8 cellular contexts compared by ENCODE assay signal in the genomic region with DNA sequence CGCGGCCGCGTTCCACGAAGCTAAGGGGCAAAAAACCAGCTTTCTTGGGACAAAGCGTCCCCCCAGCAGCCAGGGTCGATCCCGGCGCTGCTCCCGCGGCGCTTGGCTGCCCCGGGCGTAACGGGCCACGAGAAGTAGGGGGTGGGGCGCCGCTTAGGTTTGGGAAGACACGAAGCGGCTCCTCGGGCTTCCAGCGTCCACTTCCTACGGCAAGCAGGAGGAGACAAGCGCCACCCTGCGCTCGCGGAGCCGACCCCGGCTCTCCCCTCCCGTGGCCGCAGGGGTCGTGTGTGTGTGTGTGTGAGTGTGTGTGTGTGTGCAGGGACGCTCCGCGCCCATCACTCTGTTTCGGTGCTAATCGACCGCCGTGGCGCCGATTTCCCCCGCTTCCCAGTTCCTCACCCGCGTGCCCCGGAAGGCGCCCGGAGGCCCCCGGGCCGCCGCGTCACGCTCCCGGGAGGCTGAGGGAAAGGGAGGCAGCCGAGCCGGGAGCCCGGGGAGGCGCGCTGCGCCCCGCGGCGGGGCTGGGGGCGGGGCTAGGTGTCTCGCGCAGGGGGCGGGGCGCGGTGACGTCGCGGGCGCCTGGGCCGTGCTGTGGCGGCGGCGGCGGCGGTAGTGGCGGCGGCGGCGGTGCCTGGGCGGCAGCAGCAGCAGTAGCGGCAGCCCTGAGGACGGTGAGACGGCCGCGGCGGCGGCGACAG. TPM values are rescaled to one million over a fixed set of nuclear protein-coding genes. Genes with fewer than 3 reads are reported as not detected.
DNase-seq lines count a peak whose midpoint lies in the region; ATAC-seq, FAIRE-seq and TF ChIP-seq lines count a peak whose summit lies in the region.

A gene (plus strand): TSS at position 575 of the 701 bp plus-strand sequence. CDS start 36,681 bp downstream, outside the sequence.

- H3K36me3 ChIP-seq in ascending aorta, result no peaks in the 10 kb centered on the region

- peaks cover 0 to 18% of the 10 kb centered on the region in 2 donors for H3K4me1 ChIP-seq in ascending aorta
- peaks cover 2% of the 10 kb centered on the region for H3K4me1 ChIP-seq in right cardiac atrium (ENCODE audit: control insufficient read depth, insufficient read depth, low read length)

- TF ChIP-seq CTCF in GM12864 (IDR thresholded peaks at IDR 0.05; ENCODE audit: low read depth, low read length, missing control alignments) (no peak), ascending aorta (IDR thresholded peaks at IDR 0.05) (peak in 2 of 3 experiments; percentile 3 to 6)

- FAIRE-seq in urothelium cell line (lab: Jason Lieb, UNC), result peak; percentile 92

- peak; percentile 79 for ATAC-seq in HG02623 (IDR thresholded peaks at IDR 0.05; ENCODE audit: unreplicated experiment)
- ATAC-seq in right cardiac atrium, result peak; percentile 94 to 96

- H3K4me3 ChIP-seq in GM12864 (ENCODE audit: low read depth, low read length) (peak within 1 kb of the TSS; percentile 76), ascending aorta (peak within 1 kb of the TSS; percentile 90 to 94), right cardiac atrium (ENCODE audit: low read length) (peak within 1 kb of the TSS; percentile 99)

- H3K27ac ChIP-seq in ascending aorta (peak within 1 kb of the TSS; percentile 98), right cardiac atrium (ENCODE audit: low read length) (peak within 1 kb of the TSS; percentile 99)

- intact Hi-C loops in ascending aorta (cut with DNase I), result loop anchor here (1.0 to 5.0 kb wide), 3 partner anchors 41 to 238 kb away; a partner anchor contains a TSS
- intact Hi-C loops in right cardiac atrium (cut with DNase I), result no loop called here

- H3K27me3 ChIP-seq in ascending aorta (no peaks in the 10 kb centered on the region), right cardiac atrium (ENCODE audit: control insufficient read depth, insufficient read depth) (no peaks in the 10 kb centered on the region)

- DNase-seq in GM12864 (ENCODE audit: low read depth) (no peak), NCI-H1417 (lab: John Stamatoyannopoulos, UW) (peak; percentile 86 to 99 (median 98)), T-helper 22 cell (ENCODE audit: low read depth) (peak; percentile 74), ascending aorta (ENCODE audit: low spot score in 2 of 2) (peak; percentile 55 to 93), right cardiac atrium (peak; percentile 93 to 96 (median 96)), putamen (ENCODE audit: low spot score) (peak; percentile 91), urothelium cell line (ENCODE audit: low spot score) (peak; percentile 98)

- H3K9me3 ChIP-seq in ascending aorta (no peaks in the 10 kb centered on the region), right cardiac atrium (ENCODE audit: control insufficient read depth, low read length) (no peaks in the 10 kb centered on the region)

- WGBS in right cardiac atrium, result under 1% methylated on average over 91 of the region's 91 CpGs

RNA-seq across cellular contexts. Expression of the gene that starts here (rescaled TPM):
- 41.4 TPM for total RNA-seq in ascending aorta
- 10 to 100 TPM; 62.4 to 71.4 (median 65.1) TPM for total RNA-seq in right cardiac atrium
- polyA plus RNA-seq in right cardiac atrium, result 15.0 TPM
